ENCODE assay signal across 8 cellular contexts in genomic region chr4:175947117-175947722, GRCh38.
DNase-seq lines count a peak whose midpoint lies in the region; ATAC-seq and TF ChIP-seq lines count a peak whose summit lies in the region.

No MANE protein-coding gene starts in this region.

- ATAC-seq in GM19324 (IDR thresholded peaks at IDR 0.05; ENCODE audit: low FRiP score, unreplicated experiment) (no peak), GM19397 (IDR thresholded peaks at IDR 0.05; ENCODE audit: unreplicated experiment) (no peak)

- TF ChIP-seq CTCF in 22Rv1 (IDR thresholded peaks at IDR 0.05): peak; percentile 82
- TF ChIP-seq CTCF in GM12874 (IDR thresholded peaks at IDR 0.05; ENCODE audit: insufficient read depth, low read depth, low read length): peak; percentile 25; the same call in 1 of the 2 replicates
- TF ChIP-seq CTCF in dorsolateral prefrontal cortex (IDR thresholded peaks at IDR 0.05 in 54 of 56, conservative IDR thresholded peaks at IDR 0.05 in 2 of 56; ENCODE audit: low read depth in 1 of 56, partially characterized antibody in 56 of 56): peak; percentile 61 to 89 (median 77)

- intact Hi-C loops in dorsolateral prefrontal cortex (cut with DNase I): loop anchor here in 1 of 2 donors (10.0 kb wide), 1 partner anchor 388 kb away; no protein-coding TSS in a partner anchor

- H3K27me3 ChIP-seq in dorsolateral prefrontal cortex: peaks cover 0 to 14% (median 0%) of the 10 kb centered on the region in 45 donors

- no peak overlapping the region for H3K27ac ChIP-seq in 22Rv1
- H3K27ac ChIP-seq in dorsolateral prefrontal cortex: peak overlapping the region in 49 of 59 donors; percentile 8 to 86 (median 69)

- DNase-seq in NCI-H748 (lab: John Stamatoyannopoulos, UW; ENCODE audit: unreplicated experiment): peak; percentile 18
- no peak for DNase-seq in dorsolateral prefrontal cortex
- DNase-seq in renal cortical epithelial cell (ENCODE audit: low read depth): peak; percentile 34
- DNase-seq in activated CD4-positive, alpha-beta T cell treated with anti-CD3 and anti-CD28 coated beads for 48 hours: no peak

- peak overlapping the region in 21 of 59 donors; percentile 3 to 39 (median 23) for H3K4me3 ChIP-seq in dorsolateral prefrontal cortex

Comparison
In these comparisons a context has a peak if more than half of its experiments do, and no peak if none do; other contexts are left out.
1. CTCF ChIP-seq: peak in every context shown above with its lines; median percentile 82 in 22Rv1; 77 in dorsolateral prefrontal cortex; 25 in GM12874.
2. DNase-seq: peak in NCI-H748 (single experiment) and renal cortical epithelial cell (single experiment); none in dorsolateral prefrontal cortex (0 of 10) and activated CD4-positive, alpha-beta T cell treated with anti-CD3 and anti-CD28 coated beads for 48 hours (single experiment).